ENCODE assay signal across 15 cellular contexts in genomic region chr11:96124155-96124554, GRCh38.
DNase-seq lines count a peak whose midpoint lies in the region; ATAC-seq and TF ChIP-seq lines count a peak whose summit lies in the region.
"Had no signal": no experiment of that assay in that cellular context is flagged by ENCODE, and none has a peak within 500 bp of the region (broad histone marks: within the 10 kb centered on the region; RNA-seq: fewer than 3 reads in every experiment).

No MANE protein-coding gene starts in this region.

- peaks cover 21% of the 10 kb centered on the region for H3K4me1 ChIP-seq in CD8-positive, alpha-beta memory T cell (ENCODE audit: insufficient read depth, low read length)
- peaks cover 17 to 21% of the 10 kb centered on the region in 2 donors for H3K4me1 ChIP-seq in naive thymus-derived CD4-positive, alpha-beta T cell (ENCODE audit: control insufficient read depth in 2 of 2, insufficient read depth in 2 of 2, low read length in 2 of 2)

- H3K9me3 Mint-ChIP-seq in activated CD4-positive, alpha-beta T cell treated with anti-CD3 and anti-CD28 coated beads for 36 hours (ENCODE audit: low read depth), result no peaks in the 10 kb centered on the region
- peaks cover 11% of the 10 kb centered on the region for H3K9me3 Mint-ChIP-seq in activated CD4-positive, alpha-beta T cell treated with anti-CD3 and anti-CD28 coated beads, Interleukin-2, amount 10 ng/mL, durations not matched to agents 24 days and 14 days
- H3K9me3 Mint-ChIP-seq in CD8-positive, alpha-beta memory T cell, result no peaks in the 10 kb centered on the region
- no peaks in the 10 kb centered on the region for H3K9me3 Mint-ChIP-seq in activated naive CD8-positive, alpha-beta T cell treated with anti-CD3 and anti-CD28 coated beads, Interleukin-2, amount 10 ng/mL, durations not matched to agents 7 days and 5 days
- H3K9me3 Mint-ChIP-seq in naive thymus-derived CD4-positive, alpha-beta T cell, result peaks cover 0 to 3% (median 0%) of the 10 kb centered on the region in 11 donors
- no peaks in the 10 kb centered on the region for H3K9me3 Mint-ChIP-seq in osteocyte (ENCODE audit: unreplicated experiment)

- no peak for TF ChIP-seq CTCF in osteocyte (IDR thresholded peaks at IDR 0.05)
- no peak for TF ChIP-seq CTCF in GM10266 (IDR thresholded peaks at IDR 0.05; ENCODE audit: control insufficient read depth, insufficient read depth, low read depth, missing control alignments)

- H3K9me3 ChIP-seq in CD8-positive, alpha-beta memory T cell (ENCODE audit: low read length), result no peaks in the 10 kb centered on the region
- no peaks in the 10 kb centered on the region for H3K9me3 ChIP-seq in naive thymus-derived CD4-positive, alpha-beta T cell (ENCODE audit: control insufficient read depth in 2 of 3, low read length in 3 of 3)

- H3K27ac ChIP-seq in CD8-positive, alpha-beta memory T cell (ENCODE audit: low read depth, low read length), result no peak overlapping the region
- H3K27ac ChIP-seq in naive thymus-derived CD4-positive, alpha-beta T cell (ENCODE audit: low read depth, low read length), result no peak overlapping the region

- CTCF ChIA-PET in activated CD4-positive, alpha-beta T cell treated with anti-CD3 and anti-CD28 coated beads for 36 hours (lab: Charles Lee), result interaction anchor here (0.6 kb wide), 1 partner anchor 340 kb away, joined by 3 read pairs; no protein-coding TSS in a partner anchor
- CTCF ChIA-PET in CD8-positive, alpha-beta memory T cell (lab: Charles Lee), result no interaction called here
- CTCF ChIA-PET in naive thymus-derived CD4-positive, alpha-beta T cell (lab: Charles Lee), result no interaction called here

- H3K27ac Mint-ChIP-seq in activated CD4-positive, alpha-beta T cell treated with anti-CD3 and anti-CD28 coated beads for 36 hours, result peak overlapping the region; percentile 6
- H3K27ac Mint-ChIP-seq in activated CD4-positive, alpha-beta T cell treated with anti-CD3 and anti-CD28 coated beads, Interleukin-2, amount 10 ng/mL, durations not matched to agents 24 days and 14 days, result no peak overlapping the region
- peak overlapping the region in 5 of 8 donors; percentile 17 to 83 (median 63) for H3K27ac Mint-ChIP-seq in CD8-positive, alpha-beta memory T cell
- peak overlapping the region; percentile 66 for H3K27ac Mint-ChIP-seq in activated naive CD8-positive, alpha-beta T cell treated with anti-CD3 and anti-CD28 coated beads, Interleukin-2, amount 10 ng/mL, durations not matched to agents 7 days and 5 days
- peak overlapping the region in 7 of 9 donors; percentile 25 to 88 (median 48) for H3K27ac Mint-ChIP-seq in naive thymus-derived CD4-positive, alpha-beta T cell
- no peak overlapping the region for H3K27ac Mint-ChIP-seq in osteocyte (ENCODE audit: unreplicated experiment)

- peak; percentile 49 for ATAC-seq in activated CD4-positive, alpha-beta T cell treated with anti-CD3 and anti-CD28 coated beads for 36 hours
- ATAC-seq in activated naive CD8-positive, alpha-beta T cell treated with anti-CD3 and anti-CD28 coated beads, Interleukin-2, amount 10 ng/mL, durations not matched to agents 7 days and 5 days (ENCODE audit: low read depth), result peak; percentile 78
- peak; percentile 59 for ATAC-seq in naive thymus-derived CD4-positive, alpha-beta T cell

- DNase-seq in activated CD4-positive, alpha-beta T cell treated with anti-CD3 and anti-CD28 coated beads for 36 hours, result no peak
- no peak for DNase-seq in activated CD4-positive, alpha-beta T cell treated with anti-CD3 and anti-CD28 coated beads, Interleukin-2, amount 10 ng/mL, durations not matched to agents 24 days and 14 days
- peak in 2 of 5 donors; percentile 23 to 52 for DNase-seq in CD8-positive, alpha-beta memory T cell
- no peak for DNase-seq in activated naive CD8-positive, alpha-beta T cell treated with anti-CD3 and anti-CD28 coated beads, Interleukin-2, amount 10 ng/mL, durations not matched to agents 7 days and 5 days
- DNase-seq in naive thymus-derived CD4-positive, alpha-beta T cell, result peak in 4 of 9 donors; percentile 14 to 40 (median 22)
- no peak for DNase-seq in osteocyte (ENCODE audit: extremely low spot score, unreplicated experiment)
- DNase-seq in activated gamma-delta T cell (lab: John Stamatoyannopoulos, UW), result no peak
- DNase-seq in GM10266 (ENCODE audit: extremely low spot score), result no peak
- DNase-seq: 8988T, KBM-7, NCI-H1092 treated with DMSO at 0.1 percent for 48 hours, NCI-H1694, NCI-H2227 treated with DMSO at 0.1 percent for 48 hours, NCI-H526, SHP77 treated with DMSO at 0.1 percent for 48 hours had no signal

- no peak overlapping the region for H3K4me3 Mint-ChIP-seq in activated CD4-positive, alpha-beta T cell treated with anti-CD3 and anti-CD28 coated beads for 36 hours
- no peak overlapping the region for H3K4me3 Mint-ChIP-seq in activated CD4-positive, alpha-beta T cell treated with anti-CD3 and anti-CD28 coated beads, Interleukin-2, amount 10 ng/mL, durations not matched to agents 24 days and 14 days
- peak overlapping the region in 3 of 7 donors; percentile 15 to 52 (median 32) for H3K4me3 Mint-ChIP-seq in CD8-positive, alpha-beta memory T cell
- H3K4me3 Mint-ChIP-seq in activated naive CD8-positive, alpha-beta T cell treated with anti-CD3 and anti-CD28 coated beads, Interleukin-2, amount 10 ng/mL, durations not matched to agents 7 days and 5 days, result no peak overlapping the region
- H3K4me3 Mint-ChIP-seq in naive thymus-derived CD4-positive, alpha-beta T cell, result peak overlapping the region in 4 of 10 donors; percentile 2 to 48 (median 26)
- no peak overlapping the region for H3K4me3 Mint-ChIP-seq in osteocyte (ENCODE audit: unreplicated experiment)

- peaks cover 56% of the 10 kb centered on the region for H3K4me1 Mint-ChIP-seq in activated CD4-positive, alpha-beta T cell treated with anti-CD3 and anti-CD28 coated beads for 36 hours
- peaks cover 20% of the 10 kb centered on the region for H3K4me1 Mint-ChIP-seq in activated CD4-positive, alpha-beta T cell treated with anti-CD3 and anti-CD28 coated beads, Interleukin-2, amount 10 ng/mL, durations not matched to agents 24 days and 14 days
- peaks cover 41 to 63% (median 62%) of the 10 kb centered on the region in 3 donors for H3K4me1 Mint-ChIP-seq in CD8-positive, alpha-beta memory T cell
- H3K4me1 Mint-ChIP-seq in activated naive CD8-positive, alpha-beta T cell treated with anti-CD3 and anti-CD28 coated beads, Interleukin-2, amount 10 ng/mL, durations not matched to agents 7 days and 5 days, result peaks cover 25% of the 10 kb centered on the region
- peaks cover 23 to 86% (median 68%) of the 10 kb centered on the region in 7 donors for H3K4me1 Mint-ChIP-seq in naive thymus-derived CD4-positive, alpha-beta T cell
- peaks cover 20% of the 10 kb centered on the region for H3K4me1 Mint-ChIP-seq in osteocyte (ENCODE audit: unreplicated experiment)

- H3K36me3 Mint-ChIP-seq in activated CD4-positive, alpha-beta T cell treated with anti-CD3 and anti-CD28 coated beads for 36 hours (ENCODE audit: low read depth), result peaks cover 40% of the 10 kb centered on the region
- H3K36me3 Mint-ChIP-seq in activated CD4-positive, alpha-beta T cell treated with anti-CD3 and anti-CD28 coated beads, Interleukin-2, amount 10 ng/mL, durations not matched to agents 24 days and 14 days (ENCODE audit: low read depth), result peaks cover 20% of the 10 kb centered on the region
- peaks cover 4 to 10% (median 9%) of the 10 kb centered on the region in 3 donors for H3K36me3 Mint-ChIP-seq in CD8-positive, alpha-beta memory T cell
- H3K36me3 Mint-ChIP-seq in activated naive CD8-positive, alpha-beta T cell treated with anti-CD3 and anti-CD28 coated beads, Interleukin-2, amount 10 ng/mL, durations not matched to agents 7 days and 5 days, result peaks cover 28% of the 10 kb centered on the region
- peaks cover 14 to 66% (median 54%) of the 10 kb centered on the region in 5 donors for H3K36me3 Mint-ChIP-seq in naive thymus-derived CD4-positive, alpha-beta T cell
- H3K36me3 Mint-ChIP-seq in osteocyte (ENCODE audit: unreplicated experiment), result no peaks in the 10 kb centered on the region

- H3K27me3 ChIP-seq in CD8-positive, alpha-beta memory T cell (ENCODE audit: insufficient read depth, low read length, poor library complexity, severe bottlenecking), result no peaks in the 10 kb centered on the region
- no peaks in the 10 kb centered on the region for H3K27me3 ChIP-seq in naive thymus-derived CD4-positive, alpha-beta T cell (ENCODE audit: control insufficient read depth in 2 of 2, insufficient read depth in 2 of 2, low read length in 2 of 2)

- intact Hi-C loops in activated CD4-positive, alpha-beta T cell treated with anti-CD3 and anti-CD28 coated beads for 36 hours (cut with DNase I, micrococcal nuclease), result no loop called here
- intact Hi-C loops in activated CD4-positive, alpha-beta T cell treated with anti-CD3 and anti-CD28 coated beads, Interleukin-2, amount 10 ng/mL, durations not matched to agents 24 days and 14 days (cut with micrococcal nuclease), result no loop called here
- intact Hi-C loops in naive thymus-derived CD4-positive, alpha-beta T cell (cut with micrococcal nuclease), result no loop called here

- no peaks in the 10 kb centered on the region for H3K36me3 ChIP-seq in CD8-positive, alpha-beta memory T cell (ENCODE audit: insufficient read depth, low read length)
- peaks cover 0 to 17% (median 0%) of the 10 kb centered on the region in 3 experiments for H3K36me3 ChIP-seq in naive thymus-derived CD4-positive, alpha-beta T cell (ENCODE audit: control insufficient read depth in 2 of 3, insufficient read depth in 3 of 3, low read length in 3 of 3)

- no peak overlapping the region for H3K4me3 ChIP-seq in CD8-positive, alpha-beta memory T cell (ENCODE audit: low read length)
- H3K4me3 ChIP-seq in naive thymus-derived CD4-positive, alpha-beta T cell (ENCODE audit: low read length), result no peak overlapping the region

- H3K27me3 Mint-ChIP-seq in activated CD4-positive, alpha-beta T cell treated with anti-CD3 and anti-CD28 coated beads for 36 hours, result no peaks in the 10 kb centered on the region
- no peaks in the 10 kb centered on the region for H3K27me3 Mint-ChIP-seq in activated CD4-positive, alpha-beta T cell treated with anti-CD3 and anti-CD28 coated beads, Interleukin-2, amount 10 ng/mL, durations not matched to agents 24 days and 14 days
- no peaks in the 10 kb centered on the region for H3K27me3 Mint-ChIP-seq in CD8-positive, alpha-beta memory T cell
- H3K27me3 Mint-ChIP-seq in activated naive CD8-positive, alpha-beta T cell treated with anti-CD3 and anti-CD28 coated beads, Interleukin-2, amount 10 ng/mL, durations not matched to agents 7 days and 5 days, result no peaks in the 10 kb centered on the region
- no peaks in the 10 kb centered on the region for H3K27me3 Mint-ChIP-seq in naive thymus-derived CD4-positive, alpha-beta T cell
- H3K27me3 Mint-ChIP-seq in osteocyte (ENCODE audit: unreplicated experiment), result no peaks in the 10 kb centered on the region

- POLR2A ChIA-PET in activated CD4-positive, alpha-beta T cell treated with anti-CD3 and anti-CD28 coated beads for 36 hours (lab: Charles Lee), result interaction anchor here (0.7 kb wide), 1 partner anchor 58 kb away, joined by 3 read pairs; no protein-coding TSS in a partner anchor
- POLR2A ChIA-PET in CD8-positive, alpha-beta memory T cell (lab: Charles Lee), result interaction anchor here (0.7 kb wide), 1 partner anchor 189 kb away, joined by 8 read pairs; no protein-coding TSS in a partner anchor
- POLR2A ChIA-PET in activated naive CD8-positive, alpha-beta T cell treated with anti-CD3 and anti-CD28 coated beads, Interleukin-2, amount 10 ng/mL, durations not matched to agents 7 days and 5 days (lab: Charles Lee), result interaction anchor here (0.7 kb wide), 1 partner anchor 35 kb away, joined by 5 read pairs; no protein-coding TSS in a partner anchor
- POLR2A ChIA-PET in naive thymus-derived CD4-positive, alpha-beta T cell (lab: Charles Lee), result no interaction called here

Comparison
In these comparisons a context has a peak if more than half of its experiments do, and no peak if none do; other contexts are left out.
1. H3K27ac Mint-ChIP-seq: peak in activated CD4-positive, alpha-beta T cell treated with anti-CD3 and anti-CD28 coated beads for 36 hours (single experiment), CD8-positive, alpha-beta memory T cell (5 of 8), activated naive CD8-positive, alpha-beta T cell treated with anti-CD3 and anti-CD28 coated beads, Interleukin-2, amount 10 ng/mL, durations not matched to agents 7 days and 5 days (single experiment) and naive thymus-derived CD4-positive, alpha-beta T cell (7 of 9); none in activated CD4-positive, alpha-beta T cell treated with anti-CD3 and anti-CD28 coated beads, Interleukin-2, amount 10 ng/mL, durations not matched to agents 24 days and 14 days (single experiment) and osteocyte (single experiment).
2. Peak in every context shown above with its lines, with median percentiles within 50 percentile points of each other: ATAC-seq.